ENCODE assay signal across 11 cellular contexts in genomic region chr17:77028900-77029299, GRCh38.
"Had no signal": no experiment of that assay in that cellular context is flagged by ENCODE, and none has a peak within 500 bp of the region (broad histone marks: within the 10 kb centered on the region; RNA-seq: fewer than 3 reads in every experiment).

No MANE protein-coding gene starts in this region.

- H2AFZ ChIP-seq: GM23248, GM23338 had no signal

- H3K27ac ChIP-seq: GM23248 had no signal

- H3K4me3 ChIP-seq: GM23248, GM23338, HAP-1 had no signal

- H3K4me2 ChIP-seq: GM23338 had no signal

- H3K36me3 ChIP-seq: HAP-1 had no signal

- H3K4me1 ChIP-seq: HAP-1 had no signal

- H3K9ac ChIP-seq: GM23248 had no signal

- FAIRE-seq: H1, H54 had no signal

- DNase-seq: GM23248, GOT3, H7, H9, HCEC 1CT, HFFc6 had no signal

- ATAC-seq: GM23338, HCT116 had no signal
